In the genomic region with DNA sequence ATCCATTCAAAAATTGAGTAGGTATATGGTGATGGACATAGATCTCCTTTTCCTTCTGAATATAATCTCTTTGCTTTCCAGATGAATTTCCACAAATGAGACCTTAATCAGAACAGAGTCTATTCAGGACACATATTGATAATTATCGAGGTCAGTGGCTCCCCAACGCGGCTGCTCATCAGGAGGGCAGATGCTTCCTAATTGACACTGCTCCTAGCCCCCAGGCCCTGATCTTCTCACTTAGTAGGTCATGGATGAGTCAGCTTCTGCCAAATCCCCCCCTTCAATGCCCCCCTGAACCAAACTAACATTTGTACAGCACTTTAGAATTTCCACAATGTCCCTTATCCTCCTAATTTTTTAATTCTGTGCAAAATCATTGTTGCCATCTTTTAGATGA, we compare ENCODE assay signal across 15 cellular contexts. TPM values are rescaled to one million over a fixed set of nuclear protein-coding genes. Genes with fewer than 3 reads are reported as not detected.
DNase-seq lines count a peak whose midpoint lies in the region; TF ChIP-seq lines count a peak whose summit lies in the region.
"Had no signal": no experiment of that assay in that cellular context is flagged by ENCODE, and none has a peak within 500 bp of the region (broad histone marks: within the 10 kb centered on the region; RNA-seq: fewer than 3 reads in every experiment).

No MANE protein-coding gene starts in this region.

- H3K27ac Mint-ChIP-seq in chondrocyte (ENCODE audit: unreplicated experiment) (peak overlapping the region; percentile 2), neural crest cell (ENCODE audit: unreplicated experiment) (peak overlapping the region; percentile 52)
- H3K27ac Mint-ChIP-seq: B cell; CD4-positive, alpha-beta T cell; CD8-positive, alpha-beta T cell had no signal

- TF ChIP-seq CTCF in chondrocyte (IDR thresholded peaks at IDR 0.05) (no peak), neural crest cell (conservative IDR thresholded peaks at IDR 0.05) (no peak)

- H3K4me3 Mint-ChIP-seq in chondrocyte (ENCODE audit: unreplicated experiment) (no peak overlapping the region), neural crest cell (no peak overlapping the region)
- H3K4me3 Mint-ChIP-seq: B cell; CD4-positive, alpha-beta T cell; CD8-positive, alpha-beta T cell had no signal

- DNase-seq in NCI-H82 (lab: John Stamatoyannopoulos, UW) (peak; percentile 44), NCI-H82 treated with DMSO at 0.1 percent for 48 hours (lab: John Stamatoyannopoulos, UW; ENCODE audit: unreplicated experiment) (no peak), chondrocyte (ENCODE audit: low spot score) (no peak), neural crest cell (ENCODE audit: low read depth, low spot score) (no peak), MG63 (no peak), globus pallidus (ENCODE audit: low spot score) (no peak)
- DNase-seq: AML-193; Caco-2; Calu3; CD4-positive, alpha-beta T cell; CD8-positive, alpha-beta T cell; GF-D8 had no signal

- no peaks in the 10 kb centered on the region for H3K27me3 Mint-ChIP-seq in chondrocyte (ENCODE audit: low read depth)
- no peaks in the 10 kb centered on the region for H3K27me3 Mint-ChIP-seq in neural crest cell (ENCODE audit: low read depth)
- H3K27me3 Mint-ChIP-seq: B cell; CD4-positive, alpha-beta T cell had no signal

- H3K9me3 Mint-ChIP-seq in chondrocyte (ENCODE audit: low read depth): peaks cover 4% of the 10 kb centered on the region
- peaks cover 2% of the 10 kb centered on the region for H3K9me3 Mint-ChIP-seq in neural crest cell
- H3K9me3 Mint-ChIP-seq: CD4-positive, alpha-beta T cell; CD8-positive, alpha-beta T cell had no signal

- H3K4me3 ChIP-seq in MG63: no peak overlapping the region
- H3K4me3 ChIP-seq: A549; BLaER1 treated with 17β-estradiol and CSF1 and Interleukin-3, amounts not matched to agents 10 nM and 100 nM had no signal

- 0 out of 2 replicates have a peak, but pooled peaks cover 2% of the 10 kb centered on the region for H3K9me3 ChIP-seq in MG63
- H3K9me3 ChIP-seq: A549; BLaER1 treated with 17β-estradiol and CSF1 and Interleukin-3, amounts not matched to agents 10 nM and 100 nM; Caco-2 had no signal

- no peaks in the 10 kb centered on the region; the same call in 1 of the 2 replicates for H3K36me3 ChIP-seq in MG63
- H3K36me3 ChIP-seq: BLaER1 treated with 17β-estradiol and CSF1 and Interleukin-3, amounts not matched to agents 10 nM and 100 nM had no signal

- H3K4me1 Mint-ChIP-seq in chondrocyte (ENCODE audit: low read depth) (peaks cover 42% of the 10 kb centered on the region), neural crest cell (peaks cover 19% of the 10 kb centered on the region)
- H3K4me1 Mint-ChIP-seq: B cell had no signal

- peaks cover 2% of the 10 kb centered on the region for H3K36me3 Mint-ChIP-seq in chondrocyte (ENCODE audit: low read depth)
- peaks cover 7% of the 10 kb centered on the region for H3K36me3 Mint-ChIP-seq in neural crest cell (ENCODE audit: low read depth)
- H3K36me3 Mint-ChIP-seq: CD8-positive, alpha-beta T cell had no signal

- no peaks in the 10 kb centered on the region for H3K27me3 ChIP-seq in MG63
- H3K27me3 ChIP-seq: BLaER1 treated with 17β-estradiol and CSF1 and Interleukin-3, amounts not matched to agents 10 nM and 100 nM had no signal

RNA-seq across cellular contexts. Expression of a gene that starts 51.6 kb away (rescaled TPM):
- total RNA-seq in chondrocyte (81.2 to 249 TPM (median 239 TPM) in 3 replicates), neural crest cell (30.3 and 31.9 TPM in 2 replicates)
- total RNA-seq in MG63 (2014; rRNA removed; shearing (Covaris generic); ENCODE audit: low replicate concordance): 22.3 and 27.9 TPM in 2 replicates
- total RNA-seq: B cell had no signal
